In genomic region chrX:106619797-106620196, GRCh38 we compare ENCODE assay signal across 10 cellular contexts. TPM values are rescaled to one million over a fixed set of nuclear protein-coding genes. Genes with fewer than 3 reads are reported as not detected.
A peak's percentile ranks its signal among the peaks of the same experiment; 100 is the strongest.
DNase-seq lines count a peak whose midpoint lies in the region; ATAC-seq and TF ChIP-seq lines count a peak whose summit lies in the region.
"Had no signal": no experiment of that assay in that cellular context is flagged by ENCODE, and none has a peak within 500 bp of the region (broad histone marks: within the 10 kb centered on the region; RNA-seq: fewer than 3 reads in every experiment).

No MANE protein-coding gene starts in this region.

- TF ChIP-seq CTCF in GM10266 (IDR thresholded peaks at IDR 0.05; ENCODE audit: control insufficient read depth, insufficient read depth, low read depth, missing control alignments) (peak; percentile 32), KMS-11 (conservative IDR thresholded peaks at IDR 0.05; ENCODE audit: low read depth, low read length) (peak; percentile 43), mammary epithelial cell (conservative IDR thresholded peaks at IDR 0.05 in 1 of 2, IDR thresholded peaks at IDR 0.05 in 1 of 2; ENCODE audit: extremely low read depth in 1 of 2, insufficient read depth in 1 of 2, low read depth in 1 of 2, low read length in 2 of 2) (peak; percentile 38 to 61), neural progenitor cell (IDR thresholded peaks at IDR 0.05) (peak; percentile 46), ascending aorta (IDR thresholded peaks at IDR 0.05) (peak in 1 of 3 experiments; percentile 13), WTC11 (IDR thresholded peaks at IDR 0.05) (no peak)

- no peak overlapping the region for H3K27ac ChIP-seq in KMS-11
- no peak overlapping the region for H3K27ac ChIP-seq in mammary epithelial cell (ENCODE audit: insufficient read depth, low read depth, low read length)
- H3K27ac ChIP-seq in neural progenitor cell: no peak overlapping the region
- H3K27ac ChIP-seq in ascending aorta: no peak overlapping the region

- in situ Hi-C loops in mammary epithelial cell (cut with MboI; ENCODE audit: low sequenced_read_pairs in 2 of 2): loop anchor here in 1 of 2 donors (25.0 kb wide), 1 partner anchor 168 kb away; no protein-coding TSS in a partner anchor

- POLR2A ChIA-PET in activated CD4-positive, alpha-beta memory T cell treated with anti-CD3 and anti-CD28 coated beads for 36 hours (lab: Charles Lee): no interaction called here
- POLR2A ChIA-PET in WTC11 (lab: Charles Lee): no interaction called here

- H3K36me3 ChIP-seq in KMS-11 (ENCODE audit: insufficient read depth): no peaks in the 10 kb centered on the region
- H3K36me3 ChIP-seq in mammary epithelial cell (ENCODE audit: insufficient read depth, low read length): no peaks in the 10 kb centered on the region
- no peaks in the 10 kb centered on the region for H3K36me3 ChIP-seq in neural progenitor cell
- no peaks in the 10 kb centered on the region for H3K36me3 ChIP-seq in ascending aorta

- no peaks in the 10 kb centered on the region for H3K79me2 ChIP-seq in KMS-11 (ENCODE audit: insufficient read depth, low read depth)
- no peaks in the 10 kb centered on the region for H3K79me2 ChIP-seq in mammary epithelial cell (ENCODE audit: insufficient read depth, low read length)
- no peaks in the 10 kb centered on the region for H3K79me2 ChIP-seq in neural progenitor cell (ENCODE audit: low read depth)

- no peaks in the 10 kb centered on the region for H3K9me3 Mint-ChIP-seq in neural progenitor cell
- H3K9me3 Mint-ChIP-seq in activated CD4-positive, alpha-beta memory T cell treated with anti-CD3 and anti-CD28 coated beads for 36 hours: no peaks in the 10 kb centered on the region
- H3K9me3 Mint-ChIP-seq in WTC11: no peaks in the 10 kb centered on the region

- H3K9me3 ChIP-seq in mammary epithelial cell (replicated peaks; ENCODE audit: insufficient read depth, low read length) (no peaks in the 10 kb centered on the region), neural progenitor cell (ENCODE audit: low read depth) (no peaks in the 10 kb centered on the region), ascending aorta (no peaks in the 10 kb centered on the region)

- H3K9ac ChIP-seq in KMS-11: no peak overlapping the region
- H3K9ac ChIP-seq in mammary epithelial cell (ENCODE audit: insufficient read depth, low read length): no peak overlapping the region
- no peak overlapping the region for H3K9ac ChIP-seq in neural progenitor cell

- no peak for ATAC-seq in WTC11

- no peaks in the 10 kb centered on the region for H4K20me1 ChIP-seq in KMS-11 (ENCODE audit: insufficient read depth)
- H4K20me1 ChIP-seq in mammary epithelial cell (ENCODE audit: insufficient read depth, low read length): no peaks in the 10 kb centered on the region
- no peaks in the 10 kb centered on the region for H4K20me1 ChIP-seq in neural progenitor cell (ENCODE audit: low read depth)

- no peaks in the 10 kb centered on the region for H3F3A ChIP-seq in neural progenitor cell (ENCODE audit: low read depth)

- dilution Hi-C loops in mammary epithelial cell (cut with HindIII; ENCODE audit: low sequenced_read_pairs): no loop called here

- H3K4me1 ChIP-seq in KMS-11 (ENCODE audit: low read depth, poor library complexity, severe bottlenecking) (peaks cover 3% of the 10 kb centered on the region), mammary epithelial cell (ENCODE audit: insufficient read depth, low read length) (no peaks in the 10 kb centered on the region), neural progenitor cell (no peaks in the 10 kb centered on the region), ascending aorta (no peaks in the 10 kb centered on the region)

- WGBS in mammary epithelial cell (ENCODE audit: low coverage, missing lambda C conversion rate): 40% methylated on average over 3 of the region's 3 CpGs

- H3K4me2 ChIP-seq in KMS-11 (no peak overlapping the region), mammary epithelial cell (ENCODE audit: insufficient read depth, low read depth, low read length) (no peak overlapping the region), neural progenitor cell (no peak overlapping the region)

- peaks cover 5% of the 10 kb centered on the region for H3K4me1 Mint-ChIP-seq in neural progenitor cell
- H3K4me1 Mint-ChIP-seq in activated CD4-positive, alpha-beta memory T cell treated with anti-CD3 and anti-CD28 coated beads for 36 hours (ENCODE audit: low read depth): peaks cover 9% of the 10 kb centered on the region
- H3K4me1 Mint-ChIP-seq in WTC11: peaks cover 10% of the 10 kb centered on the region

- H3K4me3 Mint-ChIP-seq in neural progenitor cell (no peak overlapping the region), WTC11 (no peak overlapping the region)
- H3K4me3 Mint-ChIP-seq in activated CD4-positive, alpha-beta memory T cell treated with anti-CD3 and anti-CD28 coated beads for 36 hours: no peak overlapping the region
- H3K4me3 Mint-ChIP-seq: activated naive CD8-positive, alpha-beta T cell had no signal

- no peaks in the 10 kb centered on the region for H3K27me3 ChIP-seq in KMS-11 (ENCODE audit: insufficient read depth, low read depth)
- no peaks in the 10 kb centered on the region for H3K27me3 ChIP-seq in mammary epithelial cell (ENCODE audit: insufficient read depth, low read length)
- H3K27me3 ChIP-seq in neural progenitor cell: no peaks in the 10 kb centered on the region
- H3K27me3 ChIP-seq in ascending aorta: no peaks in the 10 kb centered on the region

- intact Hi-C loops in mammary epithelial cell (cut with micrococcal nuclease) (loop anchor here (10.0 kb wide), 1 partner anchor 135 kb away; no protein-coding TSS in a partner anchor), ascending aorta (cut with DNase I) (loop anchor here (10.0 kb wide), 1 partner anchor 185 kb away; the partner anchor contains the start of gene TBC1D8B)
- intact Hi-C loops in activated CD4-positive, alpha-beta memory T cell treated with anti-CD3 and anti-CD28 coated beads for 36 hours (cut with micrococcal nuclease): loop anchor here (2.0 kb wide), 1 partner anchor 171 kb away; no protein-coding TSS in a partner anchor

- no TSS peak for BruUV-seq in mammary epithelial cell (replicated peaks; lab: Mats Ljungman, UMichigan)

- CTCF ChIA-PET in mammary epithelial cell (lab: Charles Lee; ENCODE audit: low non-redundant PET): no interaction called here
- CTCF ChIA-PET in activated CD4-positive, alpha-beta memory T cell treated with anti-CD3 and anti-CD28 coated beads for 36 hours (lab: Charles Lee): interaction anchor here (0.7 to 5.4 kb wide), 4 partner anchors 81 to 204 kb away, joined by 3 to 40 read pairs (median 8); no protein-coding TSS in a partner anchor
- CTCF ChIA-PET in WTC11 (lab: Charles Lee): interaction anchor here (0.6 to 1.7 kb wide), 4 partner anchors 8 to 204 kb away, joined by 3 to 5 read pairs (median 4); partner anchors contain the start of genes RADX and RNF128

- DNase-seq in GM10266 (ENCODE audit: extremely low spot score) (peak; percentile 2), mammary epithelial cell (no peak), neural progenitor cell (ENCODE audit: low spot score) (no peak), ascending aorta (ENCODE audit: low spot score in 2 of 2) (no peak), WTC11 (ENCODE audit: low spot score) (no peak)
- no peak for DNase-seq in activated CD4-positive, alpha-beta memory T cell treated with anti-CD3 and anti-CD28 coated beads for 36 hours
- DNase-seq in activated CD4-positive, CD25-positive, alpha-beta regulatory T cell (lab: John Stamatoyannopoulos, UW): no peak
- DNase-seq: islet precursor cell had no signal

- H2AFZ ChIP-seq in KMS-11 (ENCODE audit: low read depth) (no peak overlapping the region), mammary epithelial cell (ENCODE audit: low read depth, low read length) (no peak overlapping the region), neural progenitor cell (replicated peaks) (no peak overlapping the region)

- H3K36me3 Mint-ChIP-seq in neural progenitor cell: no peaks in the 10 kb centered on the region
- H3K36me3 Mint-ChIP-seq in activated CD4-positive, alpha-beta memory T cell treated with anti-CD3 and anti-CD28 coated beads for 36 hours: no peaks in the 10 kb centered on the region
- no peaks in the 10 kb centered on the region for H3K36me3 Mint-ChIP-seq in WTC11

- H3K27ac Mint-ChIP-seq in neural progenitor cell (no peak overlapping the region), WTC11 (no peak overlapping the region)
- no peak overlapping the region for H3K27ac Mint-ChIP-seq in activated CD4-positive, alpha-beta memory T cell treated with anti-CD3 and anti-CD28 coated beads for 36 hours
- H3K27ac Mint-ChIP-seq: activated naive CD8-positive, alpha-beta T cell had no signal

- H3K27me3 Mint-ChIP-seq in neural progenitor cell (ENCODE audit: insufficient read depth, low read depth) (no peaks in the 10 kb centered on the region), WTC11 (ENCODE audit: low read depth) (no peaks in the 10 kb centered on the region)
- H3K27me3 Mint-ChIP-seq in activated CD4-positive, alpha-beta memory T cell treated with anti-CD3 and anti-CD28 coated beads for 36 hours: no peaks in the 10 kb centered on the region

- H3K4me3 ChIP-seq in KMS-11 (IDR thresholded peaks at IDR 0.05; ENCODE audit: insufficient read depth, low read depth, low read length) (no peak overlapping the region), mammary epithelial cell (replicated peaks in 1 of 3; ENCODE audit: insufficient read depth in 1 of 3, low read depth in 2 of 3, low read length in 3 of 3) (no peak overlapping the region), neural progenitor cell (no peak overlapping the region), ascending aorta (no peak overlapping the region)

RNA-seq across cellular contexts. Expression of gene RADX, which starts 8.0 kb away (rescaled TPM):
- total RNA-seq in mammary epithelial cell (1 to 10 TPM; 3.9 to 5.2 TPM), neural progenitor cell (ENCODE audit: low replicate concordance) (10.5 and 14.2 TPM in 2 replicates), ascending aorta (not detected), WTC11 (2021) (3.0 to 5.0 TPM (median 4.4 TPM) in 3 replicates)
- polyA plus RNA-seq in mammary epithelial cell: 2.8 TPM
- polyA minus RNA-seq in mammary epithelial cell: 2.3 TPM
- total RNA-seq in activated CD4-positive, alpha-beta memory T cell treated with anti-CD3 and anti-CD28 coated beads for 36 hours: 10 to 100 TPM; 11.8 to 12.7 TPM
